Comparison of ENCODE assay signal across 10 cellular contexts in the genomic region with DNA sequence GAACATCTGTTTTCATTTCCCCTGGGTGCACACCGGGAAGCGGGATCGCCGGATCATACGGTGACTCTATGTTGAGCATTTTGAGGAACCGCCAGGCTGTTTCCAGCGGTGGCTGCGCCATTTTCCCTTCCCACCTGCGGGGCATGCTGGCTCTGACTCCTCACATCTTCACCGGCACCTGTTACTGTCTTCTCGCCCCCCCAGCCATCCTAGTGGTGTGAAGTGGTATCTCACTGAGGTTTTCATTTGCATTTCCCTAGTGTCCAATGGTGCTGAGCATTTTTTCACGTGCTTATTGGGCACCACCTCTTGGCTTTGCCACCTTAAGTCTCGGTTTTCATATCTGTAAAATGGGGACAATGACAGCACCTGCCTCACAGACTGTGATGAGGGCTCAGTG. TPM values are rescaled to one million over a fixed set of nuclear protein-coding genes. Genes with fewer than 3 reads are reported as not detected.
DNase-seq lines count a peak whose midpoint lies in the region; ATAC-seq and TF ChIP-seq lines count a peak whose summit lies in the region.
"Had no signal": no experiment of that assay in that cellular context is flagged by ENCODE, and none has a peak within 500 bp of the region (broad histone marks: within the 10 kb centered on the region; RNA-seq: fewer than 3 reads in every experiment).

No MANE protein-coding gene starts in this region.

- no peak for ATAC-seq in HG03139 (IDR thresholded peaks at IDR 0.05; ENCODE audit: unreplicated experiment)

- peaks cover 7% of the 10 kb centered on the region for H3K27me3 ChIP-seq in transverse colon

- no peak overlapping the region for H3K27ac ChIP-seq in OCI-LY7 (ENCODE audit: low read depth, low read length, poor library complexity, severe bottlenecking)
- peak overlapping the region in 2 of 4 donors; percentile 18 to 42 for H3K27ac ChIP-seq in transverse colon

- H3K79me2 ChIP-seq in OCI-LY7 (ENCODE audit: insufficient read depth, low read depth, low read length): no peaks in the 10 kb centered on the region

- no peak overlapping the region for H3K4me3 ChIP-seq in OCI-LY7 (ENCODE audit: low read depth, low read length, poor library complexity, severe bottlenecking)
- H3K4me3 ChIP-seq in fibroblast of villous mesenchyme (ENCODE audit: low read depth, low read length): no peak overlapping the region
- no peak overlapping the region for H3K4me3 ChIP-seq in transverse colon

- H3K36me3 ChIP-seq in OCI-LY7 (ENCODE audit: insufficient read depth, low read length) (no peaks in the 10 kb centered on the region), transverse colon (no peaks in the 10 kb centered on the region)

- no peaks in the 10 kb centered on the region for H3K9me2 ChIP-seq in OCI-LY7 (ENCODE audit: insufficient read depth, low read length)

- no peak for TF ChIP-seq POLR2A in transverse colon (IDR thresholded peaks at IDR 0.05)

- TF ChIP-seq CTCF in OCI-LY7 (conservative IDR thresholded peaks at IDR 0.05; ENCODE audit: low read length) (peak; percentile 40), fibroblast of villous mesenchyme (IDR thresholded peaks at IDR 0.05; ENCODE audit: insufficient read depth, low read depth, low read length) (peak; percentile 26), transverse colon (IDR thresholded peaks at IDR 0.05) (peak in 4 of 5 experiments; percentile 4 to 23 (median 16))

- DNase-seq in activated CD4-positive, alpha-beta T cell treated with anti-CD3 and anti-CD28 coated beads for 48 hours: peak; percentile 19
- no peak for DNase-seq in activated CD4-positive, alpha-beta T cell treated with anti-CD3 and anti-CD28 coated beads for 1 hour
- no peak for DNase-seq in OCI-LY7 (ENCODE audit: low spot score)
- DNase-seq in fibroblast of villous mesenchyme (ENCODE audit: low read depth): no peak
- no peak for DNase-seq in transverse colon
- no peak for DNase-seq in LoVo (ENCODE audit: low spot score)
- no peak for DNase-seq in activated CD8-positive, alpha-beta memory T cell treated with anti-CD3 and anti-CD28 coated beads for 24 hours
- DNase-seq: activated gamma-delta T cell treated with Interleukin-2 at 50 U/mL for 16 hours, NCI-H446 treated with DMSO at 0.1 percent for 48 hours had no signal

- H2AFZ ChIP-seq in OCI-LY7 (ENCODE audit: low read length): no peak overlapping the region

- POLR2A ChIA-PET in OCI-LY7 (lab: Charles Lee): no interaction called here

- BruUV-seq in OCI-LY7 (replicated peaks; lab: Mats Ljungman, UMichigan): no TSS peak

- CTCF ChIA-PET in OCI-LY7 (lab: Charles Lee; ENCODE audit: unreplicated experiment): no interaction called here

- no peaks in the 10 kb centered on the region for H4K20me1 ChIP-seq in OCI-LY7 (ENCODE audit: insufficient read depth, low read length)

- H3K9me3 ChIP-seq in OCI-LY7 (ENCODE audit: low read length): no peaks in the 10 kb centered on the region
- no peaks in the 10 kb centered on the region for H3K9me3 ChIP-seq in transverse colon

- TF ChIP-seq EP300 in transverse colon (IDR thresholded peaks at IDR 0.05; ENCODE audit: low read depth): no peak

- in situ Hi-C loops in transverse colon (cut with MboI; ENCODE audit: low pct_ligation_motif_present in 1 of 4, low pct_unique_long_range_greater_than_20kb in 1 of 4, low sequenced_read_pairs in 3 of 4): no loop called here

- H3K4me1 ChIP-seq in OCI-LY7 (ENCODE audit: insufficient read depth, low read length, poor library complexity, severe bottlenecking): peaks cover 6% of the 10 kb centered on the region
- peaks cover 24 to 59% (median 35%) of the 10 kb centered on the region in 4 donors for H3K4me1 ChIP-seq in transverse colon

- H3K4me2 ChIP-seq in OCI-LY7 (ENCODE audit: low read length): no peak overlapping the region

- 75 to 100% methylated on average over 1 to 13 of the region's 13 CpGs for WGBS in transverse colon (ENCODE audit: low coverage in 1 of 2), 2 donors

- intact Hi-C loops in OCI-LY7 (cut with micrococcal nuclease; ENCODE audit: unreplicated experiment) (no loop called here), transverse colon (cut with DNase I; ENCODE audit: low total_unique reads) (no loop called here)

RNA-seq across cellular contexts. Expression of gene EML1, which starts 44.1 kb away (rescaled TPM):
- not detected in 2 replicates for total RNA-seq in OCI-LY7 (2014; rRNA removed; shearing (Covaris generic))
- total RNA-seq in OCI-LY7 (2022): not detected in 2 replicates
- total RNA-seq in fibroblast of villous mesenchyme: 23.8 and 34.5 TPM in 2 replicates
- 10 to 100 TPM; 16.8 to 59.5 (median 21.9) TPM for total RNA-seq in transverse colon

Comparison
In these comparisons a context has a peak if more than half of its experiments do, and no peak if none do; other contexts are left out.
1. RNA of gene EML1, which starts 44.1 kb away (total RNA-seq): 23.8 to 34.5 TPM in fibroblast of villous mesenchyme and 16.8 to 59.5 TPM in transverse colon; not detected in OCI-LY7; every median in the first group is over 10 times any median in the second.
2. Peak in every context shown above with its lines, with median percentiles within 50 percentile points of each other: CTCF ChIP-seq.